Comparison of ENCODE assay signal across 19 cellular contexts in the genomic region with DNA sequence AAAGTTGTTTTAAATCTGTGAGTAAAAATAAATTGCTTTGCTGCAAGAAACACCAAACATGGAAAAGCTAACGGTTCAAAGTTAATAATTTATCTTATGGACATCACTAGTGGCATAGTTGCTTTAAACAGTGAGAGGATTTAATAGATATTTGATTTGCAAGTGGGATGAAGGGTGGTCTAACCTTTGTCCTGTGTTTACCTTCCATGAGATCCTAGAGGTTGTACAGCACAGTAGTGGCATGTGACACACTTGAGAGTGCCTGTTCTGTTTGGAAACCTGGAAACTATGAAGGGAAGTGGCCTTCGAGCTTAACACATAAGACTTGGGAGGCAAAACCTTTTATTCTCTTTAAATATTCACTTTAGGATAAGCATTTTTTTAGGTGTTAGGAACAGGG. TPM values are rescaled to one million over a fixed set of nuclear protein-coding genes. Genes with fewer than 3 reads are reported as not detected.
"Had no signal": no experiment of that assay in that cellular context is flagged by ENCODE, and none has a peak within 500 bp of the region (broad histone marks: within the 10 kb centered on the region; RNA-seq: fewer than 3 reads in every experiment).

No MANE protein-coding gene starts in this region.

- H3K9me3 Mint-ChIP-seq: activated CD4-positive, alpha-beta T cell treated with anti-CD3 and anti-CD28 coated beads, Interleukin-2, amount 10 ng/mL, durations not matched to agents 24 days and 14 days; activated naive CD8-positive, alpha-beta T cell treated with anti-CD3 and anti-CD28 coated beads for 36 hours; T-helper 2 cell treated with Interferon-gamma antibody and Interleukin-4, amounts not matched to agents 5 μg/mL and 100 μg/mL, for 36 hours had no signal

- ATAC-seq: gastrocnemius medialis, heart right ventricle had no signal

- H3K4me3 ChIP-seq: gastrocnemius medialis, heart right ventricle, skin epidermis, tibial nerve had no signal

- H3K36me3 ChIP-seq: brain microvascular endothelial cell, gastrocnemius medialis, heart right ventricle, neutrophil, tibial nerve had no signal

- H3K9me3 ChIP-seq: gastrocnemius medialis, heart right ventricle, neutrophil, tibial nerve had no signal

- H3K36me3 Mint-ChIP-seq: activated naive CD8-positive, alpha-beta T cell treated with anti-CD3 and anti-CD28 coated beads for 36 hours; naive B cell had no signal

- H3K27ac Mint-ChIP-seq: activated CD4-positive, alpha-beta T cell treated with anti-CD3 and anti-CD28 coated beads, Interleukin-2, amount 10 ng/mL, durations not matched to agents 24 days and 14 days; activated naive CD8-positive, alpha-beta T cell treated with anti-CD3 and anti-CD28 coated beads for 36 hours; naive B cell; T-helper 2 cell treated with Interferon-gamma antibody and Interleukin-4, amounts not matched to agents 5 μg/mL and 100 μg/mL, for 36 hours had no signal

- H3K27me3 ChIP-seq: brain microvascular endothelial cell, gastrocnemius medialis, heart right ventricle, neutrophil, tibial nerve had no signal

- H3K27ac ChIP-seq: brain microvascular endothelial cell, gastrocnemius medialis, heart right ventricle, neutrophil, parathyroid adenoma, skin epidermis, tibial nerve had no signal

- H3K4me1 Mint-ChIP-seq: activated CD4-positive, alpha-beta T cell treated with anti-CD3 and anti-CD28 coated beads, Interleukin-2, amount 10 ng/mL, durations not matched to agents 24 days and 14 days; activated naive CD8-positive, alpha-beta T cell treated with anti-CD3 and anti-CD28 coated beads for 36 hours; naive B cell had no signal

- DNase-seq: activated CD4-positive, alpha-beta T cell treated with anti-CD3 and anti-CD28 coated beads, Interleukin-2, amount 10 ng/mL, durations not matched to agents 24 days and 14 days; activated CD4-positive, CD25-positive, alpha-beta regulatory T cell; activated CD8-positive, alpha-beta memory T cell treated with anti-CD3 and anti-CD28 coated beads for 24 hours; activated naive CD8-positive, alpha-beta T cell treated with anti-CD3 and anti-CD28 coated beads for 36 hours; amygdala; brain microvascular endothelial cell; effector memory CD4-positive, alpha-beta T cell; gastrocnemius medialis; heart right ventricle; left colon; naive B cell; stimulated activated CD4-positive, alpha-beta T cell treated with anti-CD3 and anti-CD28 coated beads, Interleukin-15, amount 100 ng/mL, for 24 hours; stimulated activated CD4-positive, alpha-beta T cell treated with anti-CD3 and anti-CD28 coated beads, Interleukin-4, amount 100 ng/mL, for 1 hour; stimulated activated naive CD4-positive, alpha-beta T cell had no signal

- H3K4me3 Mint-ChIP-seq: activated CD4-positive, alpha-beta T cell treated with anti-CD3 and anti-CD28 coated beads, Interleukin-2, amount 10 ng/mL, durations not matched to agents 24 days and 14 days; activated naive CD8-positive, alpha-beta T cell treated with anti-CD3 and anti-CD28 coated beads for 36 hours; naive B cell; T-helper 2 cell treated with Interferon-gamma antibody and Interleukin-4, amounts not matched to agents 5 μg/mL and 100 μg/mL, for 36 hours had no signal

RNA-seq across cellular contexts. Expression of a gene that starts 16.0 kb away (rescaled TPM):
- total RNA-seq: activated CD4-positive, alpha-beta T cell treated with anti-CD3 and anti-CD28 coated beads, Interleukin-2, amount 10 ng/mL, durations not matched to agents 24 days and 14 days; activated naive CD8-positive, alpha-beta T cell treated with anti-CD3 and anti-CD28 coated beads for 36 hours had no signal
